ENCODE assay signal across 8 cellular contexts in genomic region chr6:42451146-42451594, GRCh38. TPM values are rescaled to one million over a fixed set of nuclear protein-coding genes. Genes with fewer than 3 reads are reported as not detected.
DNase-seq lines count a peak whose midpoint lies in the region; ATAC-seq and TF ChIP-seq lines count a peak whose summit lies in the region.

No MANE protein-coding gene starts in this region.

- peak overlapping the region; percentile 54 for H3K4me3 ChIP-seq in RWPE2 (ENCODE audit: severe bottlenecking)

- no peak for TF ChIP-seq CTCF in RWPE2 (IDR thresholded peaks at IDR 0.05; ENCODE audit: poor library complexity, severe bottlenecking)
- TF ChIP-seq CTCF in osteocyte (IDR thresholded peaks at IDR 0.05) = no peak

- H3K27me3 ChIP-seq in RWPE2 (ENCODE audit: insufficient read depth, poor library complexity, severe bottlenecking) = no peaks in the 10 kb centered on the region

- H3K27ac ChIP-seq in RWPE2 (ENCODE audit: poor library complexity, severe bottlenecking) = peak overlapping the region; percentile 80

- ATAC-seq in RWPE2 (ENCODE audit: low read depth) (peak; percentile 5; the same call in 1 of the 3 replicates), GM21423 (IDR thresholded peaks at IDR 0.05; ENCODE audit: unreplicated experiment) (no peak), HG02759 (IDR thresholded peaks at IDR 0.05; ENCODE audit: unreplicated experiment) (no peak)
- no peak for ATAC-seq in effector memory CD8-positive, alpha-beta T cell (replicated peaks)

- peak; percentile 67 for DNase-seq in activated effector memory CD4-positive, alpha-beta T cell treated with anti-CD3 and anti-CD28 coated beads, Interleukin-2, amount 50 U/mL, for 16 hours
- DNase-seq in activated effector memory CD4-positive, alpha-beta T cell treated with Interleukin-2 at 50 U/mL for 16 hours = no peak
- DNase-seq in RWPE2 (ENCODE audit: low spot score) = no peak
- DNase-seq in effector memory CD8-positive, alpha-beta T cell = no peak
- no peak for DNase-seq in osteocyte (ENCODE audit: extremely low spot score, unreplicated experiment)
- DNase-seq in DMS153 (lab: John Stamatoyannopoulos, UW) = no peak

- H3K36me3 Mint-ChIP-seq in effector memory CD8-positive, alpha-beta T cell (ENCODE audit: insufficient read depth) = peaks cover 24% of the 10 kb centered on the region
- peaks cover 3% of the 10 kb centered on the region for H3K36me3 Mint-ChIP-seq in osteocyte (ENCODE audit: unreplicated experiment)

- peaks cover 26% of the 10 kb centered on the region for H3K36me3 ChIP-seq in RWPE2 (ENCODE audit: low read depth)

- H3K9me3 Mint-ChIP-seq in effector memory CD8-positive, alpha-beta T cell = no peaks in the 10 kb centered on the region
- no peaks in the 10 kb centered on the region for H3K9me3 Mint-ChIP-seq in osteocyte (ENCODE audit: unreplicated experiment)

- no peaks in the 10 kb centered on the region for H3K27me3 Mint-ChIP-seq in effector memory CD8-positive, alpha-beta T cell
- no peaks in the 10 kb centered on the region for H3K27me3 Mint-ChIP-seq in osteocyte (ENCODE audit: unreplicated experiment)

- peak overlapping the region; percentile 78 to 97 for H3K27ac Mint-ChIP-seq in effector memory CD8-positive, alpha-beta T cell
- peak overlapping the region; percentile 89 for H3K27ac Mint-ChIP-seq in osteocyte (ENCODE audit: unreplicated experiment)

- H3K9me3 ChIP-seq in RWPE2 (ENCODE audit: severe bottlenecking) = no peaks in the 10 kb centered on the region

- peak overlapping the region; percentile 94 to 100 for H3K4me3 Mint-ChIP-seq in effector memory CD8-positive, alpha-beta T cell
- H3K4me3 Mint-ChIP-seq in osteocyte (ENCODE audit: unreplicated experiment) = peak overlapping the region; percentile 99

- peaks cover 16% of the 10 kb centered on the region for H3K4me1 ChIP-seq in RWPE2 (ENCODE audit: insufficient read depth, poor library complexity, severe bottlenecking)

- H3K4me1 Mint-ChIP-seq in effector memory CD8-positive, alpha-beta T cell (ENCODE audit: low read depth in 2 of 2) = peaks cover 43 to 54% of the 10 kb centered on the region in 2 donors
- peaks cover 33% of the 10 kb centered on the region for H3K4me1 Mint-ChIP-seq in osteocyte (ENCODE audit: unreplicated experiment)

RNA-seq across cellular contexts. Expression of gene TRERF1, which starts 0.6 kb away (rescaled TPM):
- total RNA-seq in osteocyte = 6.4 and 6.5 TPM in 2 replicates
